In genomic region chr5:170450041-170450660, GRCh38 we compare ENCODE assay signal across 20 cellular contexts. TPM values are rescaled to one million over a fixed set of nuclear protein-coding genes. Genes with fewer than 3 reads are reported as not detected.
"Had no signal": no experiment of that assay in that cellular context is flagged by ENCODE, and none has a peak within 500 bp of the region (broad histone marks: within the 10 kb centered on the region; RNA-seq: fewer than 3 reads in every experiment).

No MANE protein-coding gene starts in this region.

- H3K27me3 Mint-ChIP-seq: dendritic cell treated with granulocyte-macrophage colony-stimulating factor and Interleukin-4, amounts not matched to agents 40 ng/mL and 50 ng/mL, for 4 days; stimulated activated naive CD8-positive, alpha-beta T cell treated with anti-CD3 and anti-CD28 coated beads, Interleukin-15, amount 100 ng/mL, for 72 hours had no signal

- H3K4me3 Mint-ChIP-seq: dendritic cell treated with granulocyte-macrophage colony-stimulating factor and Interleukin-4, amounts not matched to agents 40 ng/mL and 50 ng/mL, for 4 days; naive B cell; nephron; stimulated activated naive B cell treated with anti-CD40 and anti-IgM and Interleukin-4, amounts not matched to agents 10 μg/mL and 1 μg/mL and 100 μg/mL, for 72 hours; stimulated activated naive CD8-positive, alpha-beta T cell treated with anti-CD3 and anti-CD28 coated beads, Interleukin-15, amount 100 ng/mL, for 72 hours had no signal

- H3K9me3 Mint-ChIP-seq: dendritic cell treated with granulocyte-macrophage colony-stimulating factor and Interleukin-4, amounts not matched to agents 40 ng/mL and 50 ng/mL, for 4 days had no signal

- H3K79me2 ChIP-seq: hepatocyte had no signal

- H3K27ac Mint-ChIP-seq: dendritic cell treated with granulocyte-macrophage colony-stimulating factor and Interleukin-4, amounts not matched to agents 40 ng/mL and 50 ng/mL, for 4 days; naive B cell; nephron; stimulated activated naive B cell treated with anti-CD40 and anti-IgM and Interleukin-4, amounts not matched to agents 10 μg/mL and 1 μg/mL and 100 μg/mL, for 72 hours; stimulated activated naive CD8-positive, alpha-beta T cell treated with anti-CD3 and anti-CD28 coated beads, Interleukin-15, amount 100 ng/mL, for 72 hours had no signal

- H3K4me3 ChIP-seq: hepatocyte, ovary, testis, tibial nerve had no signal

- H3K36me3 Mint-ChIP-seq: naive B cell; stimulated activated naive B cell treated with anti-CD40 and anti-IgM and Interleukin-4, amounts not matched to agents 10 μg/mL and 1 μg/mL and 100 μg/mL, for 72 hours had no signal

- H3K4me1 ChIP-seq: testis, tibial nerve had no signal

- ATAC-seq: right cardiac atrium; stimulated activated naive B cell treated with anti-CD40 and anti-IgM and Interleukin-4, amounts not matched to agents 10 μg/mL and 1 μg/mL and 100 μg/mL, for 72 hours; stimulated activated naive CD8-positive, alpha-beta T cell treated with anti-CD3 and anti-CD28 coated beads, Interleukin-15, amount 100 ng/mL, for 72 hours had no signal

- H3K36me3 ChIP-seq: ovary, tibial nerve had no signal

- H3K9me3 ChIP-seq: ovary, testis had no signal

- H3K27me3 ChIP-seq: ovary, testis, tibial nerve had no signal

- H2AFZ ChIP-seq: hepatocyte had no signal

- FAIRE-seq: colon, small intestine had no signal

- H3K4me1 Mint-ChIP-seq: naive B cell; nephron; stimulated activated naive B cell treated with anti-CD40 and anti-IgM and Interleukin-4, amounts not matched to agents 10 μg/mL and 1 μg/mL and 100 μg/mL, for 72 hours; stimulated activated naive CD8-positive, alpha-beta T cell treated with anti-CD3 and anti-CD28 coated beads, Interleukin-15, amount 100 ng/mL, for 72 hours had no signal

- DNase-seq: cerebellar nuclear complex; foreskin melanocyte; kidney glomerular epithelial cell; mesendoderm; naive B cell; ovary; right cardiac atrium; small intestine; stimulated activated CD4-positive, alpha-beta T cell treated with anti-CD3 and anti-CD28 coated beads, Interleukin-4, amount 100 ng/mL, for 1 hour; stimulated activated CD8-positive, alpha-beta memory T cell treated with anti-CD3 and anti-CD28 coated beads, Interleukin-4, amount 100 ng/mL, for 48 hours; stimulated activated naive B cell treated with anti-CD40 and anti-IgM and Interleukin-4, amounts not matched to agents 10 μg/mL and 1 μg/mL and 100 μg/mL, for 72 hours; stimulated activated naive CD8-positive, alpha-beta T cell treated with anti-CD3 and anti-CD28 coated beads, Interleukin-15, amount 100 ng/mL, for 72 hours; testis had no signal

- H3K27ac ChIP-seq: hepatocyte, ovary, testis, tibial nerve had no signal

- H3K4me2 ChIP-seq: hepatocyte had no signal

RNA-seq across cellular contexts. Expression of gene KCNIP1, which starts 53.7 kb away (rescaled TPM):
- total RNA-seq: right cardiac atrium, ureter had no signal
- polyA plus RNA-seq: liver had no signal
